In the genomic region with DNA sequence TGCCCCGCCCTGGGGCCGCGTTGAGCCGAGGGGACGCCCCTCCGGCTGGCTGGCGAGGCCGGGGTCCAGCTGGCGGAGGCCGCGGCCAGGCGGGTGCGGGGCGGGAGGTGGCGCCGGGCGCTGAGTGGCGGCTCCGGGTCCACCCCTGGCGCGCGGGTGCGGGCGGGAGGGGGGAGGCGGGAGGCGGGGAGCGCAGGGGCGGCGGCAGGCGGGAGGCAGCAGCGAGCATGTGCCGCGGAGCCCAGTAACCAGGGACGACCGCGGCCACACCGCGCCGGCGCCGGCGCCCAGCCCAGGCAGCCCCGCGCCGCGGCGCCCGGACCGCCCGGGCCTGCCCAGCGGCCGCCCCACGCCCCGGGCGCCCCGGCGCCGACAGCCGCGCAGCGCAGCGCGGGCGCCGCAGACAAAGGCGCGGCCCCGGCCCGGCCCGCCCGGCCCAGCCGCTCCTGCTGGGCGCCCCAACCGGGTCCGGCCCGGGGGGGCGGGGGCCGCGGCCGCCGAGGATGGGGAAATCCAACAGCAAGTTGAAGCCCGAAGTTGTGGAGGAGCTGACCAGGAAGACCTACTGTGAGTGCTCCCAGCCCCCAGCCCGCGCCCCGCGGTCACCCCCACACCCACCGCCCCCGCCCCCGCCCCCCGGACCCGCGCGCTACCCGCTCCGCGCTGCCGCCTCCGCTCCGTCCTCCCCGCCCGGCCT, we compare ENCODE assay signal across 8 cellular contexts. TPM values are rescaled to one million over a fixed set of nuclear protein-coding genes. Genes with fewer than 3 reads are reported as not detected.
DNase-seq lines count a peak whose midpoint lies in the region; ATAC-seq and TF ChIP-seq lines count a peak whose summit lies in the region.

A gene (plus strand): TSS at position 244 of the 697 bp plus-strand sequence. CDS start 260 bp downstream, at position 504.

- peaks cover 6% of the 10 kb centered on the region for H3K4me1 ChIP-seq in CD4-positive, alpha-beta memory T cell (ENCODE audit: insufficient read depth, low read length)

- H3K27me3 ChIP-seq in CD4-positive, alpha-beta memory T cell (ENCODE audit: insufficient read depth, low read length), result peaks cover 12% of the 10 kb centered on the region
- H3K27me3 ChIP-seq in MG63, result no peaks in the 10 kb centered on the region

- CTCF ChIA-PET in CD4-positive, alpha-beta memory T cell (lab: Charles Lee; ENCODE audit: partially characterized antibody), result interaction anchor here (0.7 kb wide), 1 partner anchor 14 kb away, joined by 3 read pairs; no protein-coding TSS in a partner anchor
- CTCF ChIA-PET in activated B cell treated with CpG ODN at 0.5 μM for 24 hours (lab: Charles Lee), result no interaction called here

- POLR2A ChIA-PET in CD4-positive, alpha-beta memory T cell (lab: Charles Lee; ENCODE audit: partially characterized antibody), result no interaction called here
- POLR2A ChIA-PET in activated B cell treated with CpG ODN at 0.5 μM for 24 hours (lab: Charles Lee), result no interaction called here

- no peak within 1 kb of the TSS for H3K27ac ChIP-seq in CD4-positive, alpha-beta memory T cell (ENCODE audit: low read depth, low read length)
- H3K27ac ChIP-seq in skin epidermis, result peak within 1 kb of the TSS; percentile 4 to 89 (median 72)

- peaks cover 10 to 16% of the 10 kb centered on the region in 2 donors for H3K27me3 Mint-ChIP-seq in CD4-positive, alpha-beta memory T cell
- H3K27me3 Mint-ChIP-seq in activated B cell treated with CpG ODN at 0.5 μM for 24 hours (peaks cover 36% of the 10 kb centered on the region), immature natural killer cell (ENCODE audit: low read depth in 3 of 3) (peaks cover 5 to 12% (median 6%) of the 10 kb centered on the region in 3 donors)
- peaks cover 22% of the 10 kb centered on the region for H3K27me3 Mint-ChIP-seq in central memory CD8-positive, alpha-beta T cell

- peak within 1 kb of the TSS; percentile 69 to 85 (median 78) for H3K4me3 Mint-ChIP-seq in CD4-positive, alpha-beta memory T cell
- H3K4me3 Mint-ChIP-seq in activated B cell treated with CpG ODN at 0.5 μM for 24 hours (peak within 1 kb of the TSS; percentile 66), immature natural killer cell (peak within 1 kb of the TSS; percentile 77 to 90 (median 82))
- peak within 1 kb of the TSS; percentile 67 for H3K4me3 Mint-ChIP-seq in central memory CD8-positive, alpha-beta T cell

- H3K9me3 Mint-ChIP-seq in CD4-positive, alpha-beta memory T cell, result peaks cover 0 to 1% (median 0%) of the 10 kb centered on the region in 8 donors
- H3K9me3 Mint-ChIP-seq in activated B cell treated with CpG ODN at 0.5 μM for 24 hours, result no peaks in the 10 kb centered on the region
- H3K9me3 Mint-ChIP-seq in central memory CD8-positive, alpha-beta T cell, result no peaks in the 10 kb centered on the region
- H3K9me3 Mint-ChIP-seq in immature natural killer cell, result peaks cover 0 to 2% (median 0%) of the 10 kb centered on the region in 6 donors

- no peaks in the 10 kb centered on the region for H3K9me3 ChIP-seq in CD4-positive, alpha-beta memory T cell (ENCODE audit: control insufficient read depth in 1 of 2, low read length in 2 of 2)
- no peaks in the 10 kb centered on the region for H3K9me3 ChIP-seq in MG63

- intact Hi-C loops in CD4-positive, alpha-beta memory T cell (cut with micrococcal nuclease), result loop anchor here (5.0 kb wide), 1 partner anchor 45 kb away; no protein-coding TSS in a partner anchor
- intact Hi-C loops in activated B cell treated with CpG ODN at 0.5 μM for 24 hours (cut with micrococcal nuclease), result loop anchor here (2.0 kb wide), 1 partner anchor 66 kb away; no protein-coding TSS in a partner anchor

- ATAC-seq in activated B cell treated with CpG ODN at 0.5 μM for 24 hours (ENCODE audit: low read depth) (peak; percentile 68), GM18909 (IDR thresholded peaks at IDR 0.05; ENCODE audit: poor library complexity, unreplicated experiment) (no peak)
- ATAC-seq in central memory CD8-positive, alpha-beta T cell (replicated peaks; ENCODE audit: extremely low read depth, poor library complexity, severe bottlenecking), result peak; percentile 56

- DNase-seq in CD4-positive, alpha-beta memory T cell, result peak in 3 of 5 donors; percentile 12 to 22 (median 15)
- peak; percentile 86 for DNase-seq in MG63
- no peak for DNase-seq in activated B cell treated with CpG ODN at 0.5 μM for 24 hours
- no peak for DNase-seq in central memory CD8-positive, alpha-beta T cell (ENCODE audit: low spot score in 2 of 2)
- peak; percentile 48 to 58 (median 49) for DNase-seq in immature natural killer cell
- DNase-seq in UCSD-AML1 (lab: John Stamatoyannopoulos, UW; ENCODE audit: unreplicated experiment), result no peak

- no peak for TF ChIP-seq CTCF in activated B cell treated with CpG ODN at 0.5 μM for 24 hours (IDR thresholded peaks at IDR 0.05)

- peaks cover 0 to 4% of the 10 kb centered on the region in 2 donors for H3K36me3 Mint-ChIP-seq in CD4-positive, alpha-beta memory T cell
- H3K36me3 Mint-ChIP-seq in activated B cell treated with CpG ODN at 0.5 μM for 24 hours (ENCODE audit: low read depth), result no peaks in the 10 kb centered on the region
- H3K36me3 Mint-ChIP-seq in central memory CD8-positive, alpha-beta T cell (ENCODE audit: insufficient read depth), result peaks cover 4% of the 10 kb centered on the region
- H3K36me3 Mint-ChIP-seq in immature natural killer cell, result no peaks in the 10 kb centered on the region

- peaks cover 2 to 16% (median 4%) of the 10 kb centered on the region in 4 donors for H3K4me1 Mint-ChIP-seq in CD4-positive, alpha-beta memory T cell
- H3K4me1 Mint-ChIP-seq in activated B cell treated with CpG ODN at 0.5 μM for 24 hours (peaks cover 4% of the 10 kb centered on the region), immature natural killer cell (peaks cover 6 to 12% of the 10 kb centered on the region in 2 donors)
- H3K4me1 Mint-ChIP-seq in central memory CD8-positive, alpha-beta T cell, result peaks cover 6% of the 10 kb centered on the region

- peak within 1 kb of the TSS in 3 of 7 donors; percentile 10 to 36 (median 22) for H3K27ac Mint-ChIP-seq in CD4-positive, alpha-beta memory T cell
- H3K27ac Mint-ChIP-seq in activated B cell treated with CpG ODN at 0.5 μM for 24 hours, result no peak within 1 kb of the TSS
- H3K27ac Mint-ChIP-seq in central memory CD8-positive, alpha-beta T cell (ENCODE audit: low read depth), result no peak within 1 kb of the TSS
- peak within 1 kb of the TSS in 5 of 6 donors; percentile 65 to 85 (median 79) for H3K27ac Mint-ChIP-seq in immature natural killer cell

- no peaks in the 10 kb centered on the region for H3K36me3 ChIP-seq in CD4-positive, alpha-beta memory T cell (ENCODE audit: insufficient read depth, low read length)
- H3K36me3 ChIP-seq in MG63, result no peaks in the 10 kb centered on the region; the same call in none of the 2 replicates

- H3K4me3 ChIP-seq in CD4-positive, alpha-beta memory T cell (ENCODE audit: low read length in 2 of 2), result no peak within 1 kb of the TSS
- H3K4me3 ChIP-seq in MG63, result peak within 1 kb of the TSS; percentile 63
- H3K4me3 ChIP-seq in skin epidermis, result peak within 1 kb of the TSS; percentile 52 to 69 (median 63)

RNA-seq across cellular contexts. Expression of the gene that starts here (rescaled TPM):
- total RNA-seq in CD4-positive, alpha-beta memory T cell, result under 1 TPM; 0.64 to 0.90 TPM
- not detected for polyA plus RNA-seq in CD4-positive, alpha-beta memory T cell
- total RNA-seq in MG63 (2014; rRNA removed; shearing (Covaris generic); ENCODE audit: low replicate concordance), result 16.6 and 34.4 TPM in 2 replicates
- 0.24 and 0.59 TPM in 2 replicates for total RNA-seq in activated B cell treated with CpG ODN at 0.5 μM for 24 hours
- under 1 TPM in 2 of 3 donors, not detected in 1; 0.26 to 0.30 TPM for polyA plus RNA-seq in immature natural killer cell

Comparison
In these comparisons a context has a peak if more than half of its experiments do, and no peak if none do; other contexts are left out.
1. Peak in DNase-seq in CD4-positive, alpha-beta memory T cell; RNA of the gene not detected or under 1 TPM.
2. Peak in ATAC-seq in activated B cell treated with CpG ODN at 0.5 μM for 24 hours; RNA of the gene not detected or under 1 TPM.
3. Peak in DNase-seq in immature natural killer cell; RNA of the gene not detected or under 1 TPM.
4. H3K4me3 ChIP-seq: peak in MG63 (single experiment) and skin epidermis (7 of 7); none in CD4-positive, alpha-beta memory T cell (0 of 2).
5. H3K27ac Mint-ChIP-seq: peak in immature natural killer cell (5 of 6); none in activated B cell treated with CpG ODN at 0.5 μM for 24 hours (single experiment) and central memory CD8-positive, alpha-beta T cell (single experiment).
6. Peak in every context shown above with its lines, with median percentiles within 50 percentile points of each other: H3K4me3 Mint-ChIP-seq.